In the genomic region with DNA sequence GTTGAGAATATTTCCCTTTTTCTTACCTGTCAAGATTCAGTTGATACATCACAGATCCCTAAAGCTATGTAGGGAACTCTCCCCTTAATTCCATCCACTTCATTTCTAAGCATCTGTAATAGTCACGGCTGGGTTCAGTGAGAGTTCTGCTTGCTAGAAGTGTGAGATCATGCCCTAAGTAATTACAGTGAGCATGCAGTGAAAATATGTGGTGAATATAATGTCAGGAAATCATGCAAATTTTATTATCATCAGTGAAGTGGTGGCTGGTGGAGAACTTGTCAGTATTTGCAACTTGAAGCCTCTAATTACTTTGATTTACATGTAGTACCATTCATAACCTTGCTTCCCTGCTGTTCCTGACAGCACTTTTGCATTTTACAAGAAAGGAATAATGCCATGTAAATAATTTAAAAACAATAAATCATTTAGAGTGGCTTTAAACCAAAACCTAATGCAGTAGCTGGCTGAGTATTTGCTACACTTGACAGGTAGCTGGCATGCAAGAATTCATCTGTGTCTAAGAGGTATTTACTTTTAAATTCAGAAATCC, we compare ENCODE assay signal across 10 cellular contexts. TPM values are rescaled to one million over a fixed set of nuclear protein-coding genes. Genes with fewer than 3 reads are reported as not detected.
DNase-seq lines count a peak whose midpoint lies in the region; ATAC-seq and TF ChIP-seq lines count a peak whose summit lies in the region.
"Had no signal": no experiment of that assay in that cellular context is flagged by ENCODE, and none has a peak within 500 bp of the region (broad histone marks: within the 10 kb centered on the region; RNA-seq: fewer than 3 reads in every experiment).

No MANE protein-coding gene starts in this region.

- no peaks in the 10 kb centered on the region for H3K36me3 ChIP-seq in mucosa of descending colon (ENCODE audit: low read depth)

- intact Hi-C loops in mucosa of descending colon (cut with DNase I, micrococcal nuclease), result no loop called here

- no peak overlapping the region for H3K4me3 ChIP-seq in mucosa of descending colon

- H3K4me1 ChIP-seq in mucosa of descending colon (ENCODE audit: low read depth), result no peaks in the 10 kb centered on the region

- peak; percentile 78 for DNase-seq in EH (ENCODE audit: low read depth)
- DNase-seq in NCI-H146 treated with DMSO at 0.1 percent for 48 hours (lab: John Stamatoyannopoulos, UW; ENCODE audit: unreplicated experiment), result peak; percentile 49
- DNase-seq in amniotic epithelial cell (ENCODE audit: low read depth), result peak; percentile 71
- DNase-seq in mesothelial cell of epicardium (ENCODE audit: low spot score in 2 of 2, unreplicated experiment in 2 of 2), result no peak
- DNase-seq in SK-N-DZ (ENCODE audit: low spot score), result no peak
- DNase-seq in mucosa of descending colon, result no peak
- no peak for DNase-seq in HUDEP-2 (lab: John Stamatoyannopoulos, UW; ENCODE audit: unreplicated experiment in 76 of 76)
- DNase-seq: activated T-cell treated with anti-CD3 and anti-CD28 coated beads, Interleukin-2, amount 50 U/mL, for 4 hours; left ventricle myocardium superior had no signal

- no peak overlapping the region for H3K4me3 Mint-ChIP-seq in mesothelial cell of epicardium
- H3K4me3 Mint-ChIP-seq: activated T-cell treated with anti-CD3 and anti-CD28 coated beads, Interleukin-2, amount 50 U/mL, for 4 hours had no signal

- H3K36me3 Mint-ChIP-seq in mesothelial cell of epicardium, result no peaks in the 10 kb centered on the region

- no peaks in the 10 kb centered on the region for H3K9me3 Mint-ChIP-seq in mesothelial cell of epicardium
- H3K9me3 Mint-ChIP-seq: activated T-cell treated with anti-CD3 and anti-CD28 coated beads, Interleukin-2, amount 50 U/mL, for 4 hours had no signal

- TF ChIP-seq CTCF in mesothelial cell of epicardium (IDR thresholded peaks at IDR 0.05; ENCODE audit: unreplicated experiment) (no peak), mucosa of descending colon (IDR thresholded peaks at IDR 0.05) (no peak)

- no peaks in the 10 kb centered on the region for H3K9me3 ChIP-seq in mucosa of descending colon

- ATAC-seq in HG03280 (IDR thresholded peaks at IDR 0.05; ENCODE audit: unreplicated experiment) (no peak), mucosa of descending colon (no peak)
- ATAC-seq: activated T-cell treated with anti-CD3 and anti-CD28 coated beads, Interleukin-2, amount 50 U/mL, for 4 hours had no signal

- H3K27ac Mint-ChIP-seq in mesothelial cell of epicardium, result peak overlapping the region; percentile 15

- H3K27me3 Mint-ChIP-seq in mesothelial cell of epicardium (ENCODE audit: low read depth), result peaks cover 47% of the 10 kb centered on the region

- H3K4me1 Mint-ChIP-seq in mesothelial cell of epicardium, result peaks cover 23% of the 10 kb centered on the region

RNA-seq across cellular contexts. Expression of gene CFAP299, which starts 28.3 kb away (rescaled TPM):
- 0.22 TPM in 1 of 3 replicates, not detected in the others for total RNA-seq in mesothelial cell of epicardium
- not detected in 2 replicates for polyA plus RNA-seq in SK-N-DZ (2014; cell fraction: cytosol; rRNA removed)
- polyA plus RNA-seq in SK-N-DZ (2014; cell fraction: nucleus; rRNA removed), result 0.73 TPM in 1 of 2 replicates, not detected in the other
- not detected for total RNA-seq in mucosa of descending colon
- total RNA-seq: activated T-cell treated with anti-CD3 and anti-CD28 coated beads, Interleukin-2, amount 50 U/mL, for 4 hours; left ventricle myocardium superior had no signal

RNA-seq across cellular contexts. Expression of gene FGF5, which starts 40.8 kb away (rescaled TPM):
- 0.07 to 0.09 TPM (median 0.07 TPM) in 3 replicates for total RNA-seq in mesothelial cell of epicardium
- polyA plus RNA-seq in SK-N-DZ (2014; cell fraction: cytosol; rRNA removed), result 0.06 and 0.09 TPM in 2 replicates
- polyA plus RNA-seq in SK-N-DZ (2014; cell fraction: nucleus; rRNA removed), result not detected in 2 replicates
- 1 to 10 TPM in 1 of 3 donors, under 1 TPM in 1, not detected in 1; 0.05 to 1.1 TPM for total RNA-seq in mucosa of descending colon
- total RNA-seq: activated T-cell treated with anti-CD3 and anti-CD28 coated beads, Interleukin-2, amount 50 U/mL, for 4 hours had no signal

Comparison
In these comparisons a context has a peak if more than half of its experiments do, and no peak if none do; other contexts are left out.
1. DNase-seq: peak in EH (single experiment), NCI-H146 treated with DMSO at 0.1 percent for 48 hours (single experiment) and amniotic epithelial cell (single experiment); none in mesothelial cell of epicardium (0 of 2), SK-N-DZ (single experiment), mucosa of descending colon (0 of 3) and HUDEP-2 (0 of 76).